Comparison of ENCODE assay signal across 18 cellular contexts in the genomic region with DNA sequence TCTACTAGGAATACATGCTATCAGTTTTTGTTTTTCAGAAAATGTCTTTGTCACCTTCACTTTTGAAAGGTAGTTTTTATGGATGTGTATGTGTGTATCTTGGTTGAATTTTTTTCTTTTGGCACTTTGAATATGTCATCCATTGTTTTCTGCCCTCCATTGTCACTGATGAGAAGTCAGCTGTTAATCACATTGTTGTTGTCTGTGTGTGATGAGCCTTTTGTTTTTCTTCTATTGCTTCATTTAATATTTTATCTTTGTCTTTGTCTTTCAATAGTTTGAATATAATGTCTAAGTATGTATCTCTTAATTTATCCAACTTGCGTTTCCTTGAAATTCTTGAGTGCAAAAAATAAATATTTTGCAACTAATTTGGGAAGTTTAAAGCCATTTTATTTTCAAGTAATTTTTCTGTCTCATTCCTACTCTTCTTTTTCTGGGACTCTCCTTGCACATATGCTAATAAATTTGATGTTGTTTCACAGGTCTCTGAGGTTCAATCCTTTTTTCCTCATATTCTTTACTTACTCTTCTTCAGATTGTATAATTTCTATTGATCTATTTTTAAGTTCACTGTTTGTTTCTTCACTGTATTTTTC.
DNase-seq lines count a peak whose midpoint lies in the region; ATAC-seq, FAIRE-seq and TF ChIP-seq lines count a peak whose summit lies in the region.
"Had no signal": no experiment of that assay in that cellular context is flagged by ENCODE, and none has a peak within 500 bp of the region (broad histone marks: within the 10 kb centered on the region; RNA-seq: fewer than 3 reads in every experiment).

No MANE protein-coding gene starts in this region.

- TF ChIP-seq POLR2A in HepG2 (IDR thresholded peaks at IDR 0.05; ENCODE audit: insufficient read depth in 1 of 2, low read depth in 2 of 2, low read length in 2 of 2) (no peak), right lobe of liver (IDR thresholded peaks at IDR 0.05) (no peak), K562 (conservative IDR thresholded peaks at IDR 0.05) (no peak)

- no peak overlapping the region for H2AFZ ChIP-seq in HepG2 (ENCODE audit: low read length)
- H2AFZ ChIP-seq in K562 (ENCODE audit: low read depth, low read length) = no peak overlapping the region

- TF ChIP-seq RAD21 in HepG2 (CRISPR knock-in tag; IDR thresholded peaks at IDR 0.05) (no peak), K562 (CRISPR knock-in tag; conservative IDR thresholded peaks at IDR 0.05 in 1 of 2, IDR thresholded peaks at IDR 0.05 in 1 of 2) (no peak)

- H3K9ac ChIP-seq in HepG2 (ENCODE audit: insufficient read depth, low read depth, low read length) (no peak overlapping the region), K562 (ENCODE audit: insufficient read depth in 1 of 2, low read depth in 2 of 2, low read length in 2 of 2) (no peak overlapping the region)

- peak; percentile 2 for DNase-seq in DMS 273 treated with DMSO at 0.1 percent for 48 hours (lab: John Stamatoyannopoulos, UW)
- no peak for DNase-seq in DMS 273 (lab: John Stamatoyannopoulos, UW; ENCODE audit: unreplicated experiment)
- no peak for DNase-seq in HepG2 (ENCODE audit: low spot score)
- no peak for DNase-seq in right lobe of liver
- no peak for DNase-seq in K562 (ENCODE audit: extremely low read depth in 1 of 4, low spot score in 3 of 4)
- DNase-seq in brain microvascular endothelial cell = no peak
- DNase-seq in NCI-H2227 treated with DMSO at 0.1 percent for 48 hours (lab: John Stamatoyannopoulos, UW) = no peak
- DNase-seq: AML-193; Caco-2; CD4-positive, alpha-beta T cell; DMS79 treated with DMSO at 0.1 percent for 48 hours; GF-D8; GOT3; H7 had no signal

- H3K4me1 ChIP-seq in HepG2 (ENCODE audit: insufficient read depth, low read length) = no peaks in the 10 kb centered on the region
- H3K4me1 ChIP-seq in right lobe of liver = no peaks in the 10 kb centered on the region
- H3K4me1 ChIP-seq in K562 (replicated peaks in 1 of 2; ENCODE audit: control insufficient read depth in 2 of 2, insufficient read depth in 2 of 2, low read length in 2 of 2) = no peaks in the 10 kb centered on the region
- H3K4me1 ChIP-seq: A549, Caco-2 had no signal

- CTCF ChIA-PET in HepG2 (lab: Yijun Ruan, JAX; ENCODE audit: low intra/inter-chr PET ratio, low total read pairs) = no interaction called here
- CTCF ChIA-PET in K562 (lab: Yijun Ruan, JAX; ENCODE audit: low intra/inter-chr PET ratio) = no interaction called here

- H3K36me3 ChIP-seq in HepG2 (replicated peaks in 1 of 2; ENCODE audit: control insufficient read depth in 1 of 2, insufficient read depth in 2 of 2, low read length in 2 of 2) (no peaks in the 10 kb centered on the region), right lobe of liver (no peaks in the 10 kb centered on the region), K562 (ENCODE audit: control insufficient read depth, insufficient read depth, low read length) (no peaks in the 10 kb centered on the region), brain microvascular endothelial cell (replicated peaks) (no peaks in the 10 kb centered on the region)

- in situ Hi-C loops in HepG2 (cut with HindIII; ENCODE audit: extremely low pct_ligation_motif_present, low pct_unique_long_range_greater_than_20kb) = no loop called here
- in situ Hi-C loops in K562 (cut with MboI) = no loop called here
- in situ Hi-C loops in brain microvascular endothelial cell (cut with HindIII; ENCODE audit: low pct_ligation_motif_present, low sequenced_read_pairs) = no loop called here

- H3K4me2 ChIP-seq in HepG2 (ENCODE audit: low read depth, low read length) (no peak overlapping the region), K562 (ENCODE audit: insufficient read depth, low read length) (no peak overlapping the region)
- H3K4me2 ChIP-seq: A549 had no signal

- POLR2A ChIA-PET in HepG2 (lab: Yijun Ruan, JAX) (no interaction called here), K562 (lab: Yijun Ruan, JAX) (no interaction called here)

- no peak for TF ChIP-seq EP300 in HepG2 (IDR thresholded peaks at IDR 0.05; ENCODE audit: low read depth in 2 of 2, low read length in 2 of 2)
- TF ChIP-seq EP300 in HepG2 (CRISPR knock-in tag; IDR thresholded peaks at IDR 0.05; ENCODE audit: borderline replicate concordance) = no peak
- TF ChIP-seq EP300 in K562 (IDR thresholded peaks at IDR 0.05; ENCODE audit: low read length) = no peak

- 0% methylated on average over 1 of the region's 1 CpG for WGBS in HepG2 (ENCODE audit: low lambda C conversion rate)
- 50% methylated on average over 1 of the region's 1 CpG for whole genome bisulfite sequencing in right lobe of liver (ENCODE audit: insufficient coverage, low coverage, low lambda C conversion rate, missing lambda C conversion rate)
- 5% methylated on average over 1 of the region's 1 CpG for WGBS in K562 (ENCODE audit: insufficient coverage, low coverage, missing lambda C conversion rate)

- FAIRE-seq in HepG2 (lab: Jason Lieb, UNC) (no peak), K562 (lab: Jason Lieb, UNC) (no peak)
- FAIRE-seq: A549 had no signal

- H3K27ac ChIP-seq in HepG2 (ENCODE audit: extremely low read length, insufficient read depth, low read length) (no peak overlapping the region), right lobe of liver (no peak overlapping the region), K562 (ENCODE audit: extremely low read depth, low read depth, low read length) (no peak overlapping the region), brain microvascular endothelial cell (no peak overlapping the region)
- H3K27ac ChIP-seq: 22Rv1, A549, C4-2B had no signal

- no peaks in the 10 kb centered on the region for H3K27me3 ChIP-seq in HepG2 (ENCODE audit: control insufficient read depth in 1 of 2, insufficient read depth in 2 of 2, low read length in 2 of 2)
- no peaks in the 10 kb centered on the region for H3K27me3 ChIP-seq in right lobe of liver
- no peaks in the 10 kb centered on the region for H3K27me3 ChIP-seq in K562 (ENCODE audit: control insufficient read depth in 2 of 2, insufficient read depth in 2 of 2, low read length in 2 of 2)
- no peaks in the 10 kb centered on the region for H3K27me3 ChIP-seq in brain microvascular endothelial cell (replicated peaks)

- H3K9me1 ChIP-seq in K562 (ENCODE audit: control insufficient read depth, insufficient read depth, low read length) = no peaks in the 10 kb centered on the region

- TF ChIP-seq CTCF in HepG2 (CRISPR knock-in tag; IDR thresholded peaks at IDR 0.05) = no peak
- no peak for TF ChIP-seq CTCF in right lobe of liver (IDR thresholded peaks at IDR 0.05)
- no peak for TF ChIP-seq CTCF in K562 (IDR thresholded peaks at IDR 0.05 in 2 of 3, conservative IDR thresholded peaks at IDR 0.05 in 1 of 3; ENCODE audit: insufficient read depth in 2 of 3, low read depth in 1 of 3, low read length in 3 of 3)
- no peak for TF ChIP-seq CTCF in brain microvascular endothelial cell (IDR thresholded peaks at IDR 0.05; ENCODE audit: low read depth, low read length, missing control alignments)

- intact Hi-C loops in HepG2 (cut with micrococcal nuclease; ENCODE audit: unreplicated experiment) (no loop called here), right lobe of liver (cut with DNase I) (no loop called here), K562 (cut with micrococcal nuclease) (no loop called here)

- H3K4me3 ChIP-seq in HepG2 (replicated peaks in 1 of 3; ENCODE audit: insufficient read depth in 1 of 3, low read depth in 2 of 3, low read length in 3 of 3) (no peak overlapping the region), right lobe of liver (no peak overlapping the region), K562 (no peak overlapping the region), brain microvascular endothelial cell (ENCODE audit: low read depth, low read length) (no peak overlapping the region)
- H3K4me3 ChIP-seq: A549 had no signal

- H3K79me2 ChIP-seq in HepG2 (ENCODE audit: insufficient read depth, low read length) (no peaks in the 10 kb centered on the region), K562 (ENCODE audit: control insufficient read depth, insufficient read depth, low read length) (no peaks in the 10 kb centered on the region)

- ATAC-seq in HepG2 = no peak
- no peak for ATAC-seq in right lobe of liver
- no peak for ATAC-seq in K562
- ATAC-seq: A549, HCT116 had no signal

- H4K20me1 ChIP-seq in HepG2 (ENCODE audit: insufficient read depth, low read length) (no peaks in the 10 kb centered on the region), K562 (replicated peaks; ENCODE audit: control insufficient read depth, insufficient read depth, low read length) (no peaks in the 10 kb centered on the region)

- no TSS peak for BruUV-seq in HepG2 (replicated peaks; lab: Mats Ljungman, UMichigan)
- BruUV-seq in K562 (replicated peaks; lab: Mats Ljungman, UMichigan) = no TSS peak

- peaks cover 77% of the 10 kb centered on the region for H3K9me3 ChIP-seq in HepG2 (ENCODE audit: low read length)
- no peaks in the 10 kb centered on the region for H3K9me3 ChIP-seq in right lobe of liver
- no peaks in the 10 kb centered on the region for H3K9me3 ChIP-seq in K562 (replicated peaks; ENCODE audit: control insufficient read depth, insufficient read depth, low read depth, low read length)
- H3K9me3 ChIP-seq: Caco-2 had no signal

TF ChIP-seq in HepG2, 621 proteins besides CTCF, POLR2A, EP300 and RAD21 (continues in another document):
- TF ChIP-seq TBX3 (IDR thresholded peaks at IDR 0.05; ENCODE audit: borderline replicate concordance) = no peak
- TF ChIP-seq XRCC5 (optimal IDR thresholded peaks at IDR 0.05; ENCODE audit: low read length) = no peak
- TF ChIP-seq ZNF33B (CRISPR knock-in tag; IDR thresholded peaks at IDR 0.05) = no peak
- peak; percentile 96 for TF ChIP-seq ZNF317 (CRISPR knock-in tag; IDR thresholded peaks at IDR 0.05)
- TF ChIP-seq EZH2 (conservative IDR thresholded peaks at IDR 0.05; ENCODE audit: low read depth, low read length) = no peak

TF ChIP-seq in K562, 482 proteins besides CTCF, POLR2A, EP300 and RAD21 (continues in another document):
- TF ChIP-seq HNRNPLL (IDR thresholded peaks at IDR 0.05; ENCODE audit: low read depth, low read length, poor library complexity, severe bottlenecking) (no peak), CBX3 (IDR thresholded peaks at IDR 0.05; ENCODE audit: borderline replicate concordance in 1 of 2, low read length in 2 of 2) (peak in 1 of 2 experiments; percentile 66; a peak in 2 of 3 replicates), CBX1 (IDR thresholded peaks at IDR 0.05; ENCODE audit: low read depth) (0 out of 2 replicates have a peak, but pooled peaks have one; percentile 34)
- TF ChIP-seq, protein P1, sequence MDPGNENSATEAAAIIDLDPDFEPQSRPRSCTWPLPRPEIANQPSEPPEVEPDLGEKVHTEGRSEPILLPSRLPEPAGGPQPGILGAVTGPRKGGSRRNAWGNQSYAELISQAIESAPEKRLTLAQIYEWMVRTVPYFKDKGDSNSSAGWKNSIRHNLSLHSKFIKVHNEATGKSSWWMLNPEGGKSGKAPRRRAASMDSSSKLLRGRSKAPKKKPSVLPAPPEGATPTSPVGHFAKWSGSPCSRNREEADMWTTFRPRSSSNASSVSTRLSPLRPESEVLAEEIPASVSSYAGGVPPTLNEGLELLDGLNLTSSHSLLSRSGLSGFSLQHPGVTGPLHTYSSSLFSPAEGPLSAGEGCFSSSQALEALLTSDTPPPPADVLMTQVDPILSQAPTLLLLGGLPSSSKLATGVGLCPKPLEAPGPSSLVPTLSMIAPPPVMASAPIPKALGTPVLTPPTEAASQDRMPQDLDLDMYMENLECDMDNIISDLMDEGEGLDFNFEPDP (CRISPR knock-in tag; IDR thresholded peaks at IDR 0.05) = no peak
